12 cellular contexts compared by ENCODE assay signal in the genomic region with DNA sequence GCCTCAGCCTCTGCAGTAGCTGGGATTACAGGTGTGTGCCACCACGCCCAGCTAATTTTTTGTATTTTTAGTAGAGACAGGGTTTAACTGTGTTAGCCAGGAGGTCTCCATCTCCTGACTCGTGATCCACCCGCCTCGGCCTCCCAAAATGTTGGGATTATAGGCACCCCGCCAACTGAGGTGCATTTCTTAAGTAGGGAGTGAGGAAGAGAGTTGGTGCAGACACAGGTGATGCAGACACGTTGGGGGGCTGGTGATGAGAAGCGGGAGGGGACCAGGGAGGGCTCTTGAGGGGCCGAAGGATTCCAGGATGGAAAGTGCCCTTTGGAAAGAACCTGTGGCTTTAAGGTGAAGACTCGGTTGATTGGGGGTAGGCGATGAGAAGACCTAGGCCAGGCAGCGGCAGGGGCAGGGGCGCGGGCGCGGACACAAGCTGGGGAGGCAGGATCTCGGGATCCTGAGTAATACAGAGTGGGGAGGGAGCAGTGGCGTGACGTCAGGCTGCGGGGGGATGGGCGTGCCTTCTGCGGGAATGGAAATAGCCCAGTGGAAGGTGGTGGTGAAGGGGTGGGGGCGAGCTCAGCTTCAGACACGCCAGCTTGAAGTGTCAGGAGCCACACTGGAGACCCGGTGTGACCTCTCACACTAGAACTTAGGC. TPM values are rescaled to one million over a fixed set of nuclear protein-coding genes. Genes with fewer than 3 reads are reported as not detected.
DNase-seq lines count a peak whose midpoint lies in the region; ATAC-seq and TF ChIP-seq lines count a peak whose summit lies in the region.
"Had no signal": no experiment of that assay in that cellular context is flagged by ENCODE, and none has a peak within 500 bp of the region (broad histone marks: within the 10 kb centered on the region; RNA-seq: fewer than 3 reads in every experiment).

No MANE protein-coding gene starts in this region.

- H3K36me3 Mint-ChIP-seq in activated naive CD8-positive, alpha-beta T cell treated with anti-CD3 and anti-CD28 coated beads, Interleukin-2, amount 50 U/mL, for 24 hours (ENCODE audit: low read depth) = peaks cover 5% of the 10 kb centered on the region
- peaks cover 14% of the 10 kb centered on the region for H3K36me3 Mint-ChIP-seq in activated naive CD8-positive, alpha-beta T cell treated with anti-CD3 and anti-CD28 coated beads for 36 hours

- H3K27ac Mint-ChIP-seq in activated naive CD8-positive, alpha-beta T cell treated with anti-CD3 and anti-CD28 coated beads, Interleukin-2, amount 50 U/mL, for 24 hours = no peak overlapping the region
- no peak overlapping the region for H3K27ac Mint-ChIP-seq in activated naive CD8-positive, alpha-beta T cell treated with anti-CD3 and anti-CD28 coated beads for 36 hours

- DNase-seq in activated naive CD8-positive, alpha-beta T cell treated with anti-CD3 and anti-CD28 coated beads, Interleukin-2, amount 50 U/mL, for 24 hours = no peak
- no peak for DNase-seq in activated naive CD8-positive, alpha-beta T cell treated with anti-CD3 and anti-CD28 coated beads for 36 hours
- DNase-seq in fibroblast of gingiva (ENCODE audit: low read depth) (peak; percentile 58), uterus (peak; percentile 87 to 92), NCI-H345 treated with DMSO at 0.1 percent for 48 hours (lab: John Stamatoyannopoulos, UW; ENCODE audit: unreplicated experiment) (no peak), Kasumi-1 (lab: John Stamatoyannopoulos, UW) (no peak)
- DNase-seq: stimulated activated CD4-positive, alpha-beta T cell treated with anti-CD3 and anti-CD28 coated beads, Interleukin-4, amount 100 ng/mL, for 4 hours; SW 1271 had no signal

- H3K4me1 Mint-ChIP-seq in activated naive CD8-positive, alpha-beta T cell treated with anti-CD3 and anti-CD28 coated beads, Interleukin-2, amount 50 U/mL, for 24 hours = peaks cover 39% of the 10 kb centered on the region
- H3K4me1 Mint-ChIP-seq in activated naive CD8-positive, alpha-beta T cell treated with anti-CD3 and anti-CD28 coated beads for 36 hours = peaks cover 30% of the 10 kb centered on the region

- TF ChIP-seq CTCF in uterus (IDR thresholded peaks at IDR 0.05) = no peak

- H3K4me1 ChIP-seq in muscle layer of colon (ENCODE audit: insufficient read depth, low read length) (peaks cover 36% of the 10 kb centered on the region), uterus (peaks cover under 1 to 12% of the 10 kb centered on the region in 2 donors)

- H3K9me3 ChIP-seq in muscle layer of colon (ENCODE audit: low read length) (no peaks in the 10 kb centered on the region), uterus (no peaks in the 10 kb centered on the region)
- H3K9me3 ChIP-seq: A549 had no signal

- peak overlapping the region; percentile 44 for H3K9ac ChIP-seq in muscle layer of colon (ENCODE audit: low read length)

- H3K9me3 Mint-ChIP-seq in activated naive CD8-positive, alpha-beta T cell treated with anti-CD3 and anti-CD28 coated beads, Interleukin-2, amount 50 U/mL, for 24 hours = no peaks in the 10 kb centered on the region
- no peaks in the 10 kb centered on the region for H3K9me3 Mint-ChIP-seq in activated naive CD8-positive, alpha-beta T cell treated with anti-CD3 and anti-CD28 coated beads for 36 hours
- H3K9me3 Mint-ChIP-seq: activated naive CD4-positive, alpha-beta T cell treated with anti-CD3 and anti-CD28 coated beads, Interleukin-2, amount 50 U/mL, for 72 hours had no signal

- intact Hi-C loops in uterus (cut with DNase I; ENCODE audit: low total_unique reads) = no loop called here

- H3K27me3 Mint-ChIP-seq in activated naive CD8-positive, alpha-beta T cell treated with anti-CD3 and anti-CD28 coated beads, Interleukin-2, amount 50 U/mL, for 24 hours = no peaks in the 10 kb centered on the region
- H3K27me3 Mint-ChIP-seq in activated naive CD8-positive, alpha-beta T cell treated with anti-CD3 and anti-CD28 coated beads for 36 hours = no peaks in the 10 kb centered on the region

- no peak for ATAC-seq in activated naive CD8-positive, alpha-beta T cell treated with anti-CD3 and anti-CD28 coated beads, Interleukin-2, amount 50 U/mL, for 24 hours
- ATAC-seq in GM21717 (IDR thresholded peaks at IDR 0.05; ENCODE audit: unreplicated experiment) = no peak
- ATAC-seq: A549; activated naive CD4-positive, alpha-beta T cell treated with anti-CD3 and anti-CD28 coated beads, Interleukin-2, amount 50 U/mL, for 72 hours had no signal

- peak overlapping the region; percentile 31 to 49 for H3K4me3 ChIP-seq in muscle layer of colon (ENCODE audit: low read depth in 1 of 2, low read length in 2 of 2)
- peak overlapping the region in 1 of 2 donors; percentile 15 for H3K4me3 ChIP-seq in uterus
- H3K4me3 ChIP-seq: A549 had no signal

- H3K4me3 Mint-ChIP-seq in activated naive CD8-positive, alpha-beta T cell treated with anti-CD3 and anti-CD28 coated beads, Interleukin-2, amount 50 U/mL, for 24 hours = peak overlapping the region; percentile 21
- H3K4me3 Mint-ChIP-seq in activated naive CD8-positive, alpha-beta T cell treated with anti-CD3 and anti-CD28 coated beads for 36 hours = no peak overlapping the region

- H3K27me3 ChIP-seq in muscle layer of colon (ENCODE audit: control insufficient read depth in 1 of 2, insufficient read depth in 2 of 2, low read length in 2 of 2) (no peaks in the 10 kb centered on the region), uterus (no peaks in the 10 kb centered on the region)

- no peaks in the 10 kb centered on the region for H3K36me3 ChIP-seq in muscle layer of colon (ENCODE audit: insufficient read depth, low read length)
- H3K36me3 ChIP-seq in uterus = no peaks in the 10 kb centered on the region

- H3K27ac ChIP-seq in muscle layer of colon (ENCODE audit: low read depth, low read length) (no peak overlapping the region), uterus (peak overlapping the region; percentile 47 to 63)
- H3K27ac ChIP-seq: A549 had no signal

- peak; percentile 46 to 68 for TF ChIP-seq POLR2A in uterus (IDR thresholded peaks at IDR 0.05)

RNA-seq across cellular contexts. Expression of gene ATP6V0C, which starts 2.5 kb away (rescaled TPM):
- 100 to 1,000 TPM; 124 to 125 TPM for total RNA-seq in activated naive CD8-positive, alpha-beta T cell treated with anti-CD3 and anti-CD28 coated beads for 36 hours
- 100 to 1,000 TPM in 1 of 4 donors, 10 to 100 TPM in 3; 14.3 to 126 (median 41.4) TPM for total RNA-seq in uterus

RNA-seq across cellular contexts. Expression of gene AMDHD2, which starts 8.9 kb away (rescaled TPM):
- 10 to 100 TPM; 34.6 to 35.4 TPM for total RNA-seq in activated naive CD8-positive, alpha-beta T cell treated with anti-CD3 and anti-CD28 coated beads for 36 hours
- 10 to 100 TPM in 3 of 4 donors, 1 to 10 TPM in 1; 7.9 to 36.5 (median 22.0) TPM for total RNA-seq in uterus

RNA-seq across cellular contexts. Expression of gene CEMP1, which starts 20.0 kb away (rescaled TPM):
- not detected for total RNA-seq in activated naive CD8-positive, alpha-beta T cell treated with anti-CD3 and anti-CD28 coated beads for 36 hours
- total RNA-seq in uterus = 1 to 10 TPM in 1 of 4 donors, under 1 TPM in 1, not detected in 2; 0.46 to 3.3 TPM

RNA-seq across cellular contexts. Expression of gene PDPK1, which starts 26.6 kb away (rescaled TPM):
- total RNA-seq in activated naive CD8-positive, alpha-beta T cell treated with anti-CD3 and anti-CD28 coated beads for 36 hours = 10 to 100 TPM; 36.5 to 42.2 TPM
- 10 to 100 TPM; 11.0 to 66.2 (median 23.9) TPM for total RNA-seq in uterus

RNA-seq across cellular contexts. Expression of gene TBC1D24, which starts 36.3 kb away (rescaled TPM):
- total RNA-seq in activated naive CD8-positive, alpha-beta T cell treated with anti-CD3 and anti-CD28 coated beads for 36 hours = 10 to 100 TPM; 21.1 to 23.0 TPM
- total RNA-seq in uterus = 10 to 100 TPM in 1 of 4 donors, 1 to 10 TPM in 2, under 1 TPM in 1; 0.59 to 21.6 (median 4.6) TPM

Comparison
In these comparisons a context has a peak if more than half of its experiments do, and no peak if none do; other contexts are left out.
1. DNase-seq: peak in fibroblast of gingiva (single experiment) and uterus (2 of 2); none in activated naive CD8-positive, alpha-beta T cell treated with anti-CD3 and anti-CD28 coated beads, Interleukin-2, amount 50 U/mL, for 24 hours (single experiment), activated naive CD8-positive, alpha-beta T cell treated with anti-CD3 and anti-CD28 coated beads for 36 hours (single experiment), NCI-H345 treated with DMSO at 0.1 percent for 48 hours (single experiment) and Kasumi-1 (0 of 2).